ENCODE assay signal across 14 cellular contexts in the genomic region with DNA sequence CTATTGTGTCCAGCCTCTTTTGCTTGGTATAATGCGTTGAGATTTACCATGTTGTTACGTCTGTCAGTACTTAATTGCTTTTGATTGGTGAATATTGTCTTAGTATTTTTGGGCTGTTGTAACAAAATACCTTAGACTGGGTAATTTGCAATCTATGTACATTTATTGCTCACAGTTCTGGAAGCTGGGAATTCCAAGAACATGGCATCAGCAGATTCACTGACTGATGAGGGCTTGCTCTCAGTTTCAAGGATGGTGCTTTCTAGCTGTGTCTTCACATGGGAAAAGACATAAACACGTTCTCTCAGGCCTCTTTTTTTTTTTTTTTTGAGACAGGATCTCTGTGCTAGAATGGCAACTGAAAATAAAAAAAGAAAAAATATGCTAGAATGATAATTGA. TPM values are rescaled to one million over a fixed set of nuclear protein-coding genes. Genes with fewer than 3 reads are reported as not detected.
DNase-seq lines count a peak whose midpoint lies in the region; TF ChIP-seq lines count a peak whose summit lies in the region.
"Had no signal": no experiment of that assay in that cellular context is flagged by ENCODE, and none has a peak within 500 bp of the region (broad histone marks: within the 10 kb centered on the region; RNA-seq: fewer than 3 reads in every experiment).

No MANE protein-coding gene starts in this region.

- no peak overlapping the region for H2BK15ac ChIP-seq in mesenchymal stem cell (ENCODE audit: low read depth, poor library complexity, severe bottlenecking)

- H4K91ac ChIP-seq in mesenchymal stem cell (ENCODE audit: low read length) = no peak overlapping the region

- no peak overlapping the region for H3K27ac Mint-ChIP-seq in HFFc6

- H3K9me3 Mint-ChIP-seq in HFFc6 = no peaks in the 10 kb centered on the region

- TF ChIP-seq CTCF in AG10803 (conservative IDR thresholded peaks at IDR 0.05; ENCODE audit: low read length) (no peak), HFFc6 (IDR thresholded peaks at IDR 0.05) (no peak)

- H2BK5ac ChIP-seq in mesenchymal stem cell (ENCODE audit: low read depth, low read length, poor library complexity, severe bottlenecking) = no peak overlapping the region

- peaks cover 8% of the 10 kb centered on the region for H3K4me1 Mint-ChIP-seq in HFFc6 (ENCODE audit: low read depth)

- no peak overlapping the region for H3K4me3 Mint-ChIP-seq in HFFc6

- no peaks in the 10 kb centered on the region for H3K9me3 ChIP-seq in mesenchymal stem cell (ENCODE audit: control insufficient read depth, low read length)
- H3K9me3 ChIP-seq: BLaER1 had no signal

- no peak overlapping the region for H3K18ac ChIP-seq in mesenchymal stem cell (ENCODE audit: low read depth in 1 of 2, low read length in 2 of 2)

- H3K4me2 ChIP-seq in mesenchymal stem cell (ENCODE audit: low read length, poor library complexity, severe bottlenecking) = no peak overlapping the region
- H3K4me2 ChIP-seq: BLaER1 had no signal

- no peak overlapping the region for H2AK5ac ChIP-seq in mesenchymal stem cell (ENCODE audit: low read length, severe bottlenecking)

- H3K36me3 Mint-ChIP-seq in HFFc6 (ENCODE audit: low read depth) = no peaks in the 10 kb centered on the region

- H2BK120ac ChIP-seq in mesenchymal stem cell (ENCODE audit: low read depth, low read length) = no peak overlapping the region

- WGBS in mesenchymal stem cell = 89% methylated on average over 3 of the region's 3 CpGs

- no peak overlapping the region for H3K27ac ChIP-seq in mesenchymal stem cell (ENCODE audit: low read length, poor library complexity, severe bottlenecking)
- H3K27ac ChIP-seq: 22Rv1, BLaER1, HL-60 had no signal

- H3K4me1 ChIP-seq in mesenchymal stem cell (ENCODE audit: control insufficient read depth, insufficient read depth, low read depth, low read length) = peaks cover 8% of the 10 kb centered on the region

- DNase-seq in AG10803 (ENCODE audit: low read depth) (peak; percentile 45), HFFc6 (peak; percentile 28), fibroblast of peridontal ligament (ENCODE audit: extremely low read depth) (peak; percentile 18), mesenchymal stem cell (peak; percentile 15), NCI-H82 (lab: John Stamatoyannopoulos, UW) (no peak), NCI-H510A (lab: John Stamatoyannopoulos, UW) (no peak)
- no peak for DNase-seq in activated naive CD4-positive, alpha-beta T cell treated with Interleukin-2 at 50 U/mL for 16 hours
- DNase-seq: AML-193, DMS53, HCEC 1CT had no signal

- H2BK12ac ChIP-seq in mesenchymal stem cell (ENCODE audit: low read length in 2 of 2) = no peak overlapping the region

- no peaks in the 10 kb centered on the region for H3K27me3 ChIP-seq in mesenchymal stem cell (ENCODE audit: control insufficient read depth in 1 of 2, insufficient read depth in 1 of 2, low read length in 2 of 2)
- H3K27me3 ChIP-seq: BLaER1 had no signal

- no peak overlapping the region for H2AFZ ChIP-seq in mesenchymal stem cell (ENCODE audit: low read depth, low read length)

- H3K23ac ChIP-seq in mesenchymal stem cell (ENCODE audit: low read length in 2 of 2) = no peak overlapping the region

- no peaks in the 10 kb centered on the region for H3K36me3 ChIP-seq in mesenchymal stem cell (ENCODE audit: control insufficient read depth in 1 of 2, insufficient read depth in 2 of 2, low read depth in 1 of 2, low read length in 2 of 2)
- H3K36me3 ChIP-seq: BLaER1 had no signal

- no peak overlapping the region for H3K14ac ChIP-seq in mesenchymal stem cell (ENCODE audit: low read length in 2 of 2)

- H3K9ac ChIP-seq in mesenchymal stem cell (ENCODE audit: low read length) = no peak overlapping the region
- H3K9ac ChIP-seq: BLaER1 had no signal

- H3K27me3 Mint-ChIP-seq in HFFc6 (ENCODE audit: insufficient read depth) = no peaks in the 10 kb centered on the region; the same call in none of the 2 replicates

- no peaks in the 10 kb centered on the region for H3K79me1 ChIP-seq in mesenchymal stem cell (replicated peaks; ENCODE audit: low read length, poor library complexity, severe bottlenecking)

- H3K4me3 ChIP-seq in AG10803 (ENCODE audit: low read length) (no peak overlapping the region), mesenchymal stem cell (ENCODE audit: insufficient read depth in 1 of 2, low read depth in 1 of 2, low read length in 2 of 2) (no peak overlapping the region)
- H3K4me3 ChIP-seq: BLaER1, K562 had no signal

- H3K4ac ChIP-seq in mesenchymal stem cell (ENCODE audit: low read depth in 1 of 2, low read length in 2 of 2) = no peak overlapping the region

- no peak overlapping the region for H4K8ac ChIP-seq in mesenchymal stem cell (ENCODE audit: low read length)

RNA-seq across cellular contexts. Expression of a gene that starts 46.7 kb away (rescaled TPM):
- total RNA-seq in HFFc6 (2021; fragmentation: NEBNext Ultra II Directional; extraction: Animal tissue kit (Norgen Biotek cat#: 25700)) = 10 to 100 TPM; 32.3 to 60.0 (median 54.1) TPM
- polyA plus RNA-seq in mesenchymal stem cell (2013, experiment 1 of 2) = 7.9 TPM
- 7.7 TPM for polyA plus RNA-seq in mesenchymal stem cell (2013, experiment 2 of 2)

Comparison
In these comparisons a context has a peak if more than half of its experiments do, and no peak if none do; other contexts are left out.
1. DNase-seq: peak in AG10803 (single experiment), HFFc6 (single experiment), fibroblast of peridontal ligament (single experiment) and mesenchymal stem cell (single experiment); none in activated naive CD4-positive, alpha-beta T cell treated with Interleukin-2 at 50 U/mL for 16 hours (single experiment), NCI-H82 (single experiment) and NCI-H510A (single experiment).